Comparison of ENCODE assay signal across 9 cellular contexts in genomic region chr3:30639937-30640336, GRCh38. TPM values are rescaled to one million over a fixed set of nuclear protein-coding genes. Genes with fewer than 3 reads are reported as not detected.
DNase-seq lines count a peak whose midpoint lies in the region; ATAC-seq, FAIRE-seq and TF ChIP-seq lines count a peak whose summit lies in the region.
"Had no signal": no experiment of that assay in that cellular context is flagged by ENCODE, and none has a peak within 500 bp of the region (broad histone marks: within the 10 kb centered on the region; RNA-seq: fewer than 3 reads in every experiment).

No MANE protein-coding gene starts in this region.

- DNase-seq in HepG2 (ENCODE audit: low spot score) (no peak), HFFc6 (no peak), osteoblast (ENCODE audit: insufficient read length, low spot score, missing footprints) (no peak), prostate gland (ENCODE audit: low spot score) (no peak)
- DNase-seq: aorta, small intestine had no signal

- intact Hi-C loops in HepG2 (cut with micrococcal nuclease; ENCODE audit: unreplicated experiment) = no loop called here
- intact Hi-C loops in prostate gland (cut with DNase I) = no loop called here

- H3K4me3 ChIP-seq in HepG2 (replicated peaks in 1 of 3; ENCODE audit: insufficient read depth in 1 of 3, low read depth in 2 of 3, low read length in 3 of 3) = no peak overlapping the region
- no peak overlapping the region for H3K4me3 ChIP-seq in osteoblast (ENCODE audit: insufficient read depth, low read length)
- no peak overlapping the region for H3K4me3 ChIP-seq in prostate gland

- peaks cover 95% of the 10 kb centered on the region for H3K4me1 ChIP-seq in HepG2 (ENCODE audit: insufficient read depth, low read length)
- peaks cover 18% of the 10 kb centered on the region for H3K4me1 ChIP-seq in osteoblast (ENCODE audit: insufficient read depth, low read length)
- no peaks in the 10 kb centered on the region for H3K4me1 ChIP-seq in prostate gland (replicated peaks)

- H3K9me3 Mint-ChIP-seq in HFFc6 = no peaks in the 10 kb centered on the region

- no peaks in the 10 kb centered on the region for H3K27me3 Mint-ChIP-seq in HFFc6 (ENCODE audit: insufficient read depth)

- POLR2A ChIA-PET in HepG2 (lab: Yijun Ruan, JAX) = interaction anchor here (0.5 kb wide), 1 partner anchor 12 kb away, joined by 6 read pairs; no protein-coding TSS in a partner anchor

- CTCF ChIA-PET in HepG2 (lab: Yijun Ruan, JAX; ENCODE audit: low intra/inter-chr PET ratio, low total read pairs) = no interaction called here

- H3K9me3 ChIP-seq in HepG2 (ENCODE audit: low read length) = no peaks in the 10 kb centered on the region
- no peaks in the 10 kb centered on the region for H3K9me3 ChIP-seq in osteoblast (ENCODE audit: low read depth, low read length)
- H3K9me3 ChIP-seq in prostate gland = no peaks in the 10 kb centered on the region

- no peak overlapping the region for H2AFZ ChIP-seq in HepG2 (ENCODE audit: low read length)
- no peak overlapping the region for H2AFZ ChIP-seq in osteoblast (ENCODE audit: low read length)

- peaks cover 100% of the 10 kb centered on the region for H4K20me1 ChIP-seq in HepG2 (ENCODE audit: insufficient read depth, low read length)
- H4K20me1 ChIP-seq in osteoblast (ENCODE audit: insufficient read depth, low read length) = peaks cover 12% of the 10 kb centered on the region

- TF ChIP-seq POLR2A in HepG2 (IDR thresholded peaks at IDR 0.05; ENCODE audit: insufficient read depth in 1 of 2, low read depth in 2 of 2, low read length in 2 of 2) (no peak), prostate gland (IDR thresholded peaks at IDR 0.05) (no peak)

- no peak overlapping the region for H3K27ac ChIP-seq in HepG2 (ENCODE audit: extremely low read length, insufficient read depth, low read length)
- H3K27ac ChIP-seq in osteoblast (ENCODE audit: low read depth, low read length) = no peak overlapping the region
- no peak overlapping the region for H3K27ac ChIP-seq in prostate gland

- H3K4me3 Mint-ChIP-seq in HFFc6 = no peak overlapping the region

- TF ChIP-seq EP300 in HepG2 (IDR thresholded peaks at IDR 0.05; ENCODE audit: low read depth in 2 of 2, low read length in 2 of 2) (no peak), HepG2 (CRISPR knock-in tag; IDR thresholded peaks at IDR 0.05; ENCODE audit: borderline replicate concordance) (no peak)

- H3K79me2 ChIP-seq in HepG2 (ENCODE audit: insufficient read depth, low read length) (peaks cover 100% of the 10 kb centered on the region), osteoblast (ENCODE audit: insufficient read depth, low read length) (peaks cover 97% of the 10 kb centered on the region)

- peaks cover 54% of the 10 kb centered on the region for H3K36me3 Mint-ChIP-seq in HFFc6 (ENCODE audit: low read depth)

- H3K4me2 ChIP-seq in HepG2 (ENCODE audit: low read depth, low read length) = no peak overlapping the region
- H3K4me2 ChIP-seq in osteoblast (ENCODE audit: insufficient read depth, low read length) = no peak overlapping the region

- TF ChIP-seq RAD21 in HepG2 (CRISPR knock-in tag; IDR thresholded peaks at IDR 0.05) = no peak

- H3K4me1 Mint-ChIP-seq in HFFc6 (ENCODE audit: low read depth) = peaks cover 40% of the 10 kb centered on the region

- no peak for TF ChIP-seq CTCF in HepG2 (CRISPR knock-in tag; IDR thresholded peaks at IDR 0.05)
- TF ChIP-seq CTCF in HFFc6 (IDR thresholded peaks at IDR 0.05) = no peak
- no peak for TF ChIP-seq CTCF in osteoblast (IDR thresholded peaks at IDR 0.05; ENCODE audit: extremely low read depth, low read depth, low read length)
- no peak for TF ChIP-seq CTCF in prostate gland (IDR thresholded peaks at IDR 0.05)

- H3K36me3 ChIP-seq in HepG2 (replicated peaks in 1 of 2; ENCODE audit: control insufficient read depth in 1 of 2, insufficient read depth in 2 of 2, low read length in 2 of 2) = peaks cover 15 to 76% of the 10 kb centered on the region in 2 experiments
- peaks cover 7% of the 10 kb centered on the region for H3K36me3 ChIP-seq in osteoblast (ENCODE audit: insufficient read depth, low read length)
- H3K36me3 ChIP-seq in prostate gland = no peaks in the 10 kb centered on the region

- no peak overlapping the region for H3K27ac Mint-ChIP-seq in HFFc6

- FAIRE-seq in HepG2 (lab: Jason Lieb, UNC) = no peak
- FAIRE-seq: small intestine had no signal

- no peak overlapping the region for H3K9ac ChIP-seq in HepG2 (ENCODE audit: insufficient read depth, low read depth, low read length)

- WGBS in HepG2 (ENCODE audit: low lambda C conversion rate) = 88% methylated on average over 1 of the region's 1 CpG
- WGBS in prostate gland = 85% methylated on average over 1 of the region's 1 CpG

- H3K27me3 ChIP-seq in HepG2 (ENCODE audit: control insufficient read depth in 1 of 2, insufficient read depth in 2 of 2, low read length in 2 of 2) (no peaks in the 10 kb centered on the region), osteoblast (ENCODE audit: insufficient read depth, low read length) (no peaks in the 10 kb centered on the region), prostate gland (replicated peaks; ENCODE audit: insufficient read depth) (no peaks in the 10 kb centered on the region)

- peak; percentile 83 for ATAC-seq in GM18867 (IDR thresholded peaks at IDR 0.05; ENCODE audit: unreplicated experiment)
- peak; percentile 85 for ATAC-seq in GM21576 (IDR thresholded peaks at IDR 0.05; ENCODE audit: unreplicated experiment)
- peak; percentile 68 for ATAC-seq in HG03521 (IDR thresholded peaks at IDR 0.05; ENCODE audit: unreplicated experiment)
- no peak for ATAC-seq in HepG2

- BruUV-seq in HepG2 (replicated peaks; lab: Mats Ljungman, UMichigan) = no TSS peak

- in situ Hi-C loops in HepG2 (cut with HindIII; ENCODE audit: extremely low pct_ligation_motif_present, low pct_unique_long_range_greater_than_20kb) = no loop called here

TF ChIP-seq in HepG2, 621 proteins besides CTCF, POLR2A, EP300 and RAD21:
- TF ChIP-seq BHLHE40 (IDR thresholded peaks at IDR 0.05; ENCODE audit: low read length) = no peak
- TF ChIP-seq POLR2AphosphoS2 (IDR thresholded peaks at IDR 0.05; ENCODE audit: low read depth, low read length) = peak; percentile 43; the same call in 1 of the 2 replicates
- no peak for TF ChIP-seq TGIF2 (CRISPR knock-in tag; IDR thresholded peaks at IDR 0.05)
- no peak for TF ChIP-seq HNF4A (CRISPR knock-in tag; IDR thresholded peaks at IDR 0.05)
- TF ChIP-seq PHF8 (CRISPR knock-in tag; IDR thresholded peaks at IDR 0.05) = no peak
- TF ChIP-seq IKZF1 (IDR thresholded peaks at IDR 0.05) = no peak
- TF ChIP-seq SRY (CRISPR knock-in tag; IDR thresholded peaks at IDR 0.05) = no peak
- peak; percentile 32 for TF ChIP-seq AGO2 (optimal IDR thresholded peaks at IDR 0.05; ENCODE audit: low read depth, low read length)
- no peak for TF ChIP-seq ZNF329 (CRISPR knock-in tag; IDR thresholded peaks at IDR 0.05; ENCODE audit: low read depth)
- no peak for TF ChIP-seq ZMAT3 (CRISPR knock-in tag; conservative IDR thresholded peaks at IDR 0.05)
- peak; percentile 96 for TF ChIP-seq RBM22 (optimal IDR thresholded peaks at IDR 0.05; ENCODE audit: low read length)
- no peak for TF ChIP-seq ZNF558 (CRISPR knock-in tag; IDR thresholded peaks at IDR 0.05; ENCODE audit: borderline replicate concordance)

RNA-seq across cellular contexts. Expression of gene TGFBR2, which starts 33.5 kb away (rescaled TPM):
- total RNA-seq in HepG2 (2016; rRNA removed; fragmentation: Illumina TruSeq; extraction: Trizol) (68.1 and 82.2 TPM in 2 replicates), osteoblast (118 and 162 TPM in 2 replicates), prostate gland (10 to 100 TPM; 53.0 to 69.6 TPM)
- total RNA-seq in HepG2 (2016; cell fraction: cytosol; rRNA removed; fragmentation: Illumina TruSeq; extraction: Trizol; ENCODE audit: low read depth) = 25.9 and 27.4 TPM in 2 replicates
- total RNA-seq in HepG2 (2016; cell fraction: insoluble cytoplasmic fraction; rRNA removed; fragmentation: Illumina TruSeq; extraction: Trizol) = 66.0 and 82.3 TPM in 2 replicates
- total RNA-seq in HepG2 (2016; cell fraction: membrane; rRNA removed; fragmentation: Illumina TruSeq; extraction: Trizol) = 67.6 and 68.8 TPM in 2 replicates
- 134 and 135 TPM in 2 replicates for total RNA-seq in HepG2 (2016; cell fraction: nucleus; rRNA removed; fragmentation: Illumina TruSeq; extraction: Trizol)
- 187 and 204 TPM in 2 replicates for polyA plus RNA-seq in HepG2 (2011; rRNA removed)
- 141 and 194 TPM in 2 replicates for polyA plus RNA-seq in HepG2 (2011; cell fraction: cytosol; rRNA removed)
- 105 and 123 TPM in 2 replicates for polyA plus RNA-seq in HepG2 (2011; cell fraction: nucleus; rRNA removed)
- polyA plus RNA-seq in HepG2 (2012) = 125 and 162 TPM in 2 replicates
- 8.6 and 9.7 TPM in 2 replicates for polyA plus RNA-seq in HepG2 (2016; cell fraction: cytosol; fragmentation: Illumina TruSeq; extraction: Trizol; ENCODE audit: low read depth)
- 68.0 and 70.0 TPM in 2 replicates for polyA plus RNA-seq in HepG2 (2016; cell fraction: insoluble cytoplasmic fraction; fragmentation: Illumina TruSeq; extraction: Trizol; ENCODE audit: low read depth)
- 38.2 and 38.9 TPM in 2 replicates for polyA plus RNA-seq in HepG2 (2016; cell fraction: membrane; fragmentation: Illumina TruSeq; extraction: Trizol; ENCODE audit: low read depth)
- 134 and 138 TPM in 2 replicates for polyA plus RNA-seq in HepG2 (2016; cell fraction: nucleus; fragmentation: Illumina TruSeq; extraction: Trizol; ENCODE audit: insufficient read depth, low read depth)
- polyA minus RNA-seq in HepG2 (2011; rRNA and poly(A)+ RNA removed; ENCODE audit: low replicate concordance) = 24.1 and 399 TPM in 2 replicates
- 188 and 237 TPM in 2 replicates for polyA minus RNA-seq in HepG2 (2011; cell fraction: cytosol; rRNA and poly(A)+ RNA removed)
- polyA minus RNA-seq in HepG2 (2011; cell fraction: nucleus; rRNA and poly(A)+ RNA removed) = 353 and 432 TPM in 2 replicates
- 100 to 1,000 TPM in 4 of 6 experiments, 10 to 100 TPM in 2; 78.5 to 135 (median 118) TPM for total RNA-seq in HFFc6 (2021; fragmentation: NEBNext Ultra II Directional; extraction: Animal tissue kit (Norgen Biotek cat#: 25700))
